Comparison of ENCODE assay signal across 20 cellular contexts in the genomic region with DNA sequence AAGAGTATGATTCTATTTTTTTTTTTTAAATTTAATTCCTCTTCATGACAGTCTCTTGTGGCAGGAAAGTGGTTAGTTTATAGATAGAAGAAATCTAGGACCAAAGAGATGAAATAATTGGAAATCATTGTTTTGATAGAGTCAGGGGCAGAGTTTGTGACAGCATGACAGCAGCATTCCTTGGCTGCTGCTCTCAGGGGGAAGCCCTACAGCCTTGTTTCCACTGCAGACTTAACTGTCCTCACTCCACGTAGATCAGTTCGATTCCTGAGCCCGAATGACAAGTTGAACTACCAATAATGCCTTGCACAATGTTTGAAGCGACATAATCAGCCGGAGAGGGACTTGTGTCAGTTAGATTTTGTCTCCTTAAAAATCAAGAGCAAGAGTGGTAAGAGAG.
"Had no signal": no experiment of that assay in that cellular context is flagged by ENCODE, and none has a peak within 500 bp of the region (broad histone marks: within the 10 kb centered on the region; RNA-seq: fewer than 3 reads in every experiment).

No MANE protein-coding gene starts in this region.

- H3K27me3 ChIP-seq: neutrophil, right atrium auricular region, suprapubic skin, thyroid gland had no signal

- H3K27ac Mint-ChIP-seq: dendritic cell treated with granulocyte-macrophage colony-stimulating factor and Interleukin-4, amounts not matched to agents 40 ng/mL and 50 ng/mL, for 4 days; endodermal cell; naive B cell; type B pancreatic cell had no signal

- DNase-seq: endodermal cell; erythroblast; foreskin melanocyte; head of caudate nucleus; left colon; left ventricle myocardium superior; mesenchymal stem cell; naive B cell; posterior cingulate gyrus; stimulated activated CD4-positive, alpha-beta T cell treated with anti-CD3 and anti-CD28 coated beads, Interleukin-2, amount 100 ng/mL, for 48 hours; stimulated activated naive CD8-positive, alpha-beta T cell treated with anti-CD3 and anti-CD28 coated beads, Interleukin-15, Interleukin-2, amounts not matched to agents 100 U/mL and 50 U/mL, for 24 hours; thyroid gland had no signal

- ATAC-seq: left colon; left ventricle myocardium superior; stimulated activated naive CD8-positive, alpha-beta T cell treated with anti-CD3 and anti-CD28 coated beads, Interleukin-15, Interleukin-2, amounts not matched to agents 100 U/mL and 50 U/mL, for 24 hours had no signal

- H3K27ac ChIP-seq: hepatocyte, neutrophil, right atrium auricular region, suprapubic skin, thyroid gland had no signal

- H3K36me3 Mint-ChIP-seq: naive B cell, type B pancreatic cell had no signal

- H3K9me3 Mint-ChIP-seq: dendritic cell treated with granulocyte-macrophage colony-stimulating factor and Interleukin-4, amounts not matched to agents 40 ng/mL and 50 ng/mL, for 4 days; endodermal cell; naive B cell; type B pancreatic cell had no signal

- H3K4me1 ChIP-seq: right atrium auricular region, suprapubic skin, thyroid gland had no signal

- H3K4me2 ChIP-seq: hepatocyte, smooth muscle cell had no signal

- H3K4me3 ChIP-seq: hepatocyte, lung, right atrium auricular region, smooth muscle cell, suprapubic skin, thyroid gland had no signal

- H3K4me3 Mint-ChIP-seq: dendritic cell treated with granulocyte-macrophage colony-stimulating factor and Interleukin-4, amounts not matched to agents 40 ng/mL and 50 ng/mL, for 4 days; endodermal cell; naive B cell; type B pancreatic cell had no signal

- H3K36me3 ChIP-seq: neutrophil, right atrium auricular region, suprapubic skin, thyroid gland had no signal

- H3K79me2 ChIP-seq: hepatocyte had no signal

- H3K4me1 Mint-ChIP-seq: naive B cell had no signal
